In genomic region chr2:46303822-46304221, GRCh38 we compare ENCODE assay signal across 20 cellular contexts. TPM values are rescaled to one million over a fixed set of nuclear protein-coding genes. Genes with fewer than 3 reads are reported as not detected.
DNase-seq lines count a peak whose midpoint lies in the region; ATAC-seq and TF ChIP-seq lines count a peak whose summit lies in the region.
"Had no signal": no experiment of that assay in that cellular context is flagged by ENCODE, and none has a peak within 500 bp of the region (broad histone marks: within the 10 kb centered on the region; RNA-seq: fewer than 3 reads in every experiment).

No MANE protein-coding gene starts in this region.

- H3K18ac ChIP-seq in IMR-90 (ENCODE audit: low read depth, low read length): no peak overlapping the region

- no peak overlapping the region for H2BK15ac ChIP-seq in IMR-90 (ENCODE audit: low read depth, low read length)

- peaks cover 99% of the 10 kb centered on the region for H4K20me1 ChIP-seq in IMR-90 (ENCODE audit: insufficient read depth, low read length)
- H4K20me1 ChIP-seq in smooth muscle cell (ENCODE audit: low read depth): peaks cover 91% of the 10 kb centered on the region

- H3K9me1 ChIP-seq in IMR-90 (ENCODE audit: insufficient read depth, low read length): peaks cover 30% of the 10 kb centered on the region

- 0 out of 2 replicates have a peak overlapping the region, but pooled peaks have one; percentile 55 for H3K14ac ChIP-seq in IMR-90 (replicated peaks; ENCODE audit: low read depth, low read length)

- no peak for ATAC-seq in IMR-90 (ENCODE audit: low read depth)
- peak; percentile 7 for ATAC-seq in left colon
- ATAC-seq in HG02610 (IDR thresholded peaks at IDR 0.05; ENCODE audit: unreplicated experiment): no peak
- ATAC-seq: foreskin keratinocyte had no signal

- dilution Hi-C loops in IMR-90 (cut with HindIII; ENCODE audit: low sequenced_read_pairs, unreplicated experiment): no loop called here

- H4K8ac ChIP-seq in IMR-90 (ENCODE audit: low read depth in 2 of 2, low read length in 2 of 2): no peak overlapping the region

- POLR2A ChIA-PET in IMR-90 (lab: Charles Lee; ENCODE audit: unreplicated experiment): no interaction called here
- POLR2A ChIA-PET in HEK293T (lab: Yijun Ruan, JAX): no interaction called here

- DNase-seq in IMR-90: no peak
- DNase-seq in amniotic epithelial cell (ENCODE audit: low read depth): peak; percentile 53
- no peak for DNase-seq in left colon
- no peak for DNase-seq in smooth muscle cell (lab: John Stamatoyannopoulos, UW; ENCODE audit: unreplicated experiment)
- no peak for DNase-seq in HEK293T (ENCODE audit: extremely low spot score)
- DNase-seq in effector CD4-positive, alpha-beta T cell: no peak
- DNase-seq: activated CD4-positive, alpha-beta T cell treated with anti-CD3 and anti-CD28 coated beads, Interleukin-2, amount 50 U/mL, for 1 hour; activated CD8-positive, alpha-beta memory T cell treated with anti-CD3 and anti-CD28 coated beads, Interleukin-2, amount 50 U/mL, for 48 hours; activated effector memory CD4-positive, alpha-beta T cell treated with anti-CD3 and anti-CD28 coated beads, Interleukin-2, amount 50 U/mL, for 16 hours; anterior cingulate cortex; foreskin keratinocyte; GM23248; NCI-H2081 treated with DMSO at 0.1 percent for 48 hours; NCI-H510A; retina; stimulated activated CD4-positive, alpha-beta T cell treated with anti-CD3 and anti-CD28 coated beads, Interleukin-15, amount 100 ng/mL, for 24 hours had no signal

- no peak overlapping the region; the same call in 1 of the 2 replicates for H3K4me2 ChIP-seq in IMR-90 (ENCODE audit: low read depth, low read length)
- H3K4me2 ChIP-seq in smooth muscle cell: peak overlapping the region; percentile 24
- H3K4me2 ChIP-seq: KMS-11, neural progenitor cell had no signal

- CTCF ChIA-PET in IMR-90 (lab: Yijun Ruan, JAX) (interaction anchor here (0.7 kb wide), 1 partner anchor 30 kb away, joined by 5 read pairs; no protein-coding TSS in a partner anchor), HEK293T (lab: Yijun Ruan, JAX) (no interaction called here)

- H4K5ac ChIP-seq in IMR-90 (ENCODE audit: low read depth, low read length): no peak overlapping the region

- H3K4me3 ChIP-seq in IMR-90 (ENCODE audit: insufficient read depth, low read depth, low read length): no peak overlapping the region
- no peak overlapping the region for H3K4me3 ChIP-seq in smooth muscle cell
- H3K4me3 ChIP-seq: GM23248, neural progenitor cell had no signal

- no peak for TF ChIP-seq RAD21 in IMR-90 (IDR thresholded peaks at IDR 0.05; ENCODE audit: low read length)

- in situ Hi-C loops in IMR-90 (cut with MboI; ENCODE audit: low sequenced_read_pairs): loop anchor here (25.0 kb wide), 1 partner anchor 667 kb away; no protein-coding TSS in a partner anchor

- H3K27me3 ChIP-seq in IMR-90 (ENCODE audit: control insufficient read depth, insufficient read depth, low read length) (no peaks in the 10 kb centered on the region), smooth muscle cell (ENCODE audit: low read depth) (no peaks in the 10 kb centered on the region)
- H3K27me3 ChIP-seq: foreskin keratinocyte had no signal

- intact Hi-C loops in IMR-90 (cut with micrococcal nuclease) (loop anchor here (5.0 kb wide), 1 partner anchor 38 kb away; no protein-coding TSS in a partner anchor), left colon (cut with DNase I, micrococcal nuclease) (no loop called here)

- H3K4ac ChIP-seq in IMR-90 (ENCODE audit: low read depth, low read length): no peak overlapping the region; the same call in 1 of the 2 replicates

- no TSS peak for BruUV-seq in IMR-90 (replicated peaks; lab: Mats Ljungman, UMichigan)

- H3K4me1 ChIP-seq in IMR-90 (ENCODE audit: control insufficient read depth, insufficient read depth, low read length) (peaks cover 22% of the 10 kb centered on the region), smooth muscle cell (ENCODE audit: low read depth) (peaks cover 5% of the 10 kb centered on the region)
- H3K4me1 ChIP-seq: neural progenitor cell had no signal

- 0 out of 2 replicates have a peak overlapping the region, but pooled peaks have one; percentile 1 for H2AK5ac ChIP-seq in IMR-90 (ENCODE audit: low read depth, low read length)

- peaks cover 21 to 83% of the 10 kb centered on the region in 2 experiments for H3K79me1 ChIP-seq in IMR-90 (ENCODE audit: low read depth in 1 of 2, low read length in 2 of 2)

- H3K79me2 ChIP-seq in smooth muscle cell (ENCODE audit: low read depth): peaks cover 100% of the 10 kb centered on the region

- no peak overlapping the region for H2BK20ac ChIP-seq in IMR-90 (ENCODE audit: low read depth, low read length)

- no peak for TF ChIP-seq POLR2A in IMR-90 (IDR thresholded peaks at IDR 0.05; ENCODE audit: low read depth, low read length)

- no peak for TF ChIP-seq CTCF in IMR-90 (conservative IDR thresholded peaks at IDR 0.05; ENCODE audit: low read depth, low read length)
- TF ChIP-seq CTCF in smooth muscle cell (IDR thresholded peaks at IDR 0.05; ENCODE audit: borderline replicate concordance, insufficient read depth, poor library complexity, severe bottlenecking): no peak

- no peak overlapping the region for H3K56ac ChIP-seq in IMR-90 (ENCODE audit: extremely low read depth, insufficient read depth, low read length)

- H3F3A ChIP-seq in smooth muscle cell (ENCODE audit: low read depth): peaks cover 14% of the 10 kb centered on the region

- H3K27ac ChIP-seq in IMR-90 (ENCODE audit: insufficient read depth, low read length) (no peak overlapping the region), smooth muscle cell (ENCODE audit: low read depth) (peak overlapping the region; percentile 88)
- H3K27ac ChIP-seq: foreskin keratinocyte, GM23248, KMS-11, neural progenitor cell, VCaP had no signal

- no CpG with 5 or more reads among the region's 5 CpGs for WGBS in IMR-90 (ENCODE audit: extremely low coverage in 2 of 2, insufficient read length in 1 of 2), 2 experiments
- 70% methylated on average over 5 of the region's 5 CpGs for WGBS in smooth muscle cell (ENCODE audit: low lambda C conversion rate)

- no peaks in the 10 kb centered on the region for H3K9me3 ChIP-seq in IMR-90 (ENCODE audit: control insufficient read depth, insufficient read depth, low read length)
- no peaks in the 10 kb centered on the region for H3K9me3 ChIP-seq in smooth muscle cell (replicated peaks; ENCODE audit: low read depth)

- H4K91ac ChIP-seq in IMR-90 (ENCODE audit: insufficient read depth, low read depth, low read length): no peak overlapping the region

- peak overlapping the region; percentile 83 for H3K23ac ChIP-seq in IMR-90 (ENCODE audit: low read depth, low read length)

- H2BK5ac ChIP-seq in IMR-90 (ENCODE audit: low read depth, low read length, poor library complexity, severe bottlenecking): no peak overlapping the region

- no peak overlapping the region for H3K9ac ChIP-seq in IMR-90 (ENCODE audit: low read depth, low read length)
- no peak overlapping the region for H3K9ac ChIP-seq in smooth muscle cell (ENCODE audit: low read depth)
- H3K9ac ChIP-seq: GM23248, KMS-11, neural progenitor cell had no signal

- H3K36me3 ChIP-seq in IMR-90 (ENCODE audit: control insufficient read depth, insufficient read depth, low read length): peaks cover 16% of the 10 kb centered on the region
- no peaks in the 10 kb centered on the region for H3K36me3 ChIP-seq in smooth muscle cell (ENCODE audit: low read depth)
- H3K36me3 ChIP-seq: neural progenitor cell had no signal

- H2BK120ac ChIP-seq in IMR-90 (ENCODE audit: low read depth, low read length): no peak overlapping the region

- no peak overlapping the region for H2AFZ ChIP-seq in IMR-90 (replicated peaks; ENCODE audit: low read length, poor library complexity)
- no peak overlapping the region for H2AFZ ChIP-seq in smooth muscle cell (ENCODE audit: low read depth)
- H2AFZ ChIP-seq: GM23248, neural progenitor cell had no signal

- H2AK9ac ChIP-seq in IMR-90 (replicated peaks; ENCODE audit: low read depth, low read length, poor library complexity): no peak overlapping the region

TF ChIP-seq in IMR-90, 13 proteins besides CTCF, POLR2A, EP300 and RAD21 (continues in another document):
- TF ChIP-seq CHD1 (IDR thresholded peaks at IDR 0.05; ENCODE audit: low read depth, low read length) (no peak), NFE2L2 (IDR thresholded peaks at IDR 0.05; ENCODE audit: low read depth, low read length) (no peak), RCOR1 (IDR thresholded peaks at IDR 0.05; ENCODE audit: insufficient replicate concordance, low read length) (no peak), MXI1 (IDR thresholded peaks at IDR 0.05; ENCODE audit: borderline replicate concordance, low read depth, low read length) (no peak), SMC3 (IDR thresholded peaks at IDR 0.05; ENCODE audit: low read depth, low read length) (no peak)

TF ChIP-seq in HEK293T, 16 proteins besides CTCF, POLR2A, EP300 and RAD21 (continues in another document):
- TF ChIP-seq FOXK2 (IDR thresholded peaks at IDR 0.05) (no peak), FOXM1 (IDR thresholded peaks at IDR 0.05; ENCODE audit: borderline replicate concordance) (no peak), SP1 (IDR thresholded peaks at IDR 0.05) (no peak), BHLHE40 (IDR thresholded peaks at IDR 0.05; ENCODE audit: borderline replicate concordance) (no peak), FOXA1 (IDR thresholded peaks at IDR 0.05) (no peak), PKNOX1 (IDR thresholded peaks at IDR 0.05) (no peak), LEF1 (IDR thresholded peaks at IDR 0.05; ENCODE audit: borderline replicate concordance) (no peak), HDGF (IDR thresholded peaks at IDR 0.05; ENCODE audit: borderline replicate concordance) (no peak), ELF4 (IDR thresholded peaks at IDR 0.05) (no peak), L3MBTL2 (conservative IDR thresholded peaks at IDR 0.05) (no peak), SUZ12 (IDR thresholded peaks at IDR 0.05) (no peak), ZNF384 (IDR thresholded peaks at IDR 0.05) (no peak), ARNT (IDR thresholded peaks at IDR 0.05) (no peak), NFRKB (IDR thresholded peaks at IDR 0.05) (no peak), TARDBP (IDR thresholded peaks at IDR 0.05) (no peak)

RNA-seq across cellular contexts. Expression of gene EPAS1, which starts 6.6 kb away (rescaled TPM):
- total RNA-seq in IMR-90 (2012; rRNA removed): 21.9 and 40.7 TPM in 2 replicates
- 103 and 120 TPM in 2 replicates for polyA plus RNA-seq in IMR-90 (2012; rRNA removed)
- polyA plus RNA-seq in IMR-90 (2012; cell fraction: cytosol; rRNA removed): 117 and 156 TPM in 2 replicates
- 108 and 158 TPM in 2 replicates for polyA plus RNA-seq in IMR-90 (2012; cell fraction: nucleus; rRNA removed; ENCODE audit: low replicate concordance)
- 100 to 1,000 TPM; 155 to 226 TPM for total RNA-seq in left colon
- 57.5 and 91.6 TPM in 2 replicates for total RNA-seq in smooth muscle cell
- 31.7 and 61.5 TPM in 2 replicates for polyA plus RNA-seq in smooth muscle cell
